ENCODE assay signal across 11 cellular contexts in genomic region chr12:25186788-25187397, GRCh38. TPM values are rescaled to one million over a fixed set of nuclear protein-coding genes. Genes with fewer than 3 reads are reported as not detected.
DNase-seq lines count a peak whose midpoint lies in the region; ATAC-seq and TF ChIP-seq lines count a peak whose summit lies in the region.
"Had no signal": no experiment of that assay in that cellular context is flagged by ENCODE, and none has a peak within 500 bp of the region (broad histone marks: within the 10 kb centered on the region; RNA-seq: fewer than 3 reads in every experiment).

No MANE protein-coding gene starts in this region.

- H3K27me3 ChIP-seq in OCI-LY3 (ENCODE audit: low read depth, low read length) (no peaks in the 10 kb centered on the region), liver (ENCODE audit: control insufficient read depth in 4 of 4, insufficient read depth in 4 of 4, low read length in 3 of 4) (no peaks in the 10 kb centered on the region), lower lobe of right lung (ENCODE audit: low read depth) (no peaks in the 10 kb centered on the region)
- H3K27me3 ChIP-seq: tibial nerve had no signal

- H3K9me3 ChIP-seq in HEK293 (ENCODE audit: control insufficient read depth, insufficient read depth, low read depth, low read length) (no peaks in the 10 kb centered on the region), OCI-LY3 (ENCODE audit: insufficient read depth, low read length) (no peaks in the 10 kb centered on the region), liver (ENCODE audit: control insufficient read depth in 4 of 4, low read length in 3 of 4) (no peaks in the 10 kb centered on the region), lower lobe of right lung (no peaks in the 10 kb centered on the region)
- H3K9me3 ChIP-seq: tibial nerve had no signal

- CTCF ChIA-PET in HEK293 (lab: Yijun Ruan, JAX): interaction anchor here (0.7 kb wide), 1 partner anchor 1541 kb away, joined by 3 read pairs; no protein-coding TSS in a partner anchor

- H3K4me1 ChIP-seq in HEK293 (ENCODE audit: control insufficient read depth, insufficient read depth, low read length) (no peaks in the 10 kb centered on the region), OCI-LY3 (ENCODE audit: low read length) (peaks cover 14% of the 10 kb centered on the region), liver (ENCODE audit: control insufficient read depth in 4 of 4, insufficient read depth in 4 of 4, low read length in 3 of 4) (peaks cover 0 to 3% (median 0%) of the 10 kb centered on the region in 4 donors), lower lobe of right lung (no peaks in the 10 kb centered on the region)
- H3K4me1 ChIP-seq: tibial nerve had no signal

- ATAC-seq in GM18867 (IDR thresholded peaks at IDR 0.05; ENCODE audit: unreplicated experiment) (peak; percentile 90), lower lobe of right lung (no peak)

- peak overlapping the region; percentile 18; the same call in 1 of the 2 replicates for H3K9ac ChIP-seq in OCI-LY3 (ENCODE audit: low read length)
- no peak overlapping the region for H3K9ac ChIP-seq in liver (ENCODE audit: low read depth in 1 of 2, low read length in 2 of 2)
- H3K9ac ChIP-seq: parathyroid adenoma had no signal

- peak overlapping the region; percentile 61 for H2AFZ ChIP-seq in OCI-LY3 (ENCODE audit: low read depth, low read length)
- H2AFZ ChIP-seq: parathyroid adenoma had no signal

- H3K4me2 ChIP-seq in OCI-LY3 (ENCODE audit: low read length): peak overlapping the region; percentile 69

- no peaks in the 10 kb centered on the region for H3K79me2 ChIP-seq in OCI-LY3 (ENCODE audit: low read length)

- H3K27ac ChIP-seq in HEK293 (ENCODE audit: extremely low read depth, low read depth, low read length) (no peak overlapping the region), OCI-LY3 (ENCODE audit: low read length) (no peak overlapping the region), liver (ENCODE audit: low read depth in 1 of 2, low read length in 2 of 2) (no peak overlapping the region), coronary artery (no peak overlapping the region), lower lobe of right lung (no peak overlapping the region)
- H3K27ac ChIP-seq: parathyroid adenoma, tibial nerve had no signal

- intact Hi-C loops in posterior cingulate gyrus (cut with DNase I): no loop called here
- intact Hi-C loops in lower lobe of right lung (cut with DNase I): no loop called here

- no peak overlapping the region for H3K4me3 ChIP-seq in HEK293 (ENCODE audit: low read depth, low read length)
- H3K4me3 ChIP-seq in OCI-LY3 (ENCODE audit: low read length): peak overlapping the region; percentile 64
- H3K4me3 ChIP-seq in liver (ENCODE audit: low read depth in 1 of 3, low read length in 3 of 3): peak overlapping the region in 2 of 3 donors; percentile 27 to 45
- no peak overlapping the region for H3K4me3 ChIP-seq in coronary artery
- H3K4me3 ChIP-seq in lower lobe of right lung: no peak overlapping the region

- WGBS in liver: 52% methylated on average over 3 of the region's 3 CpGs

- H4K20me1 ChIP-seq in OCI-LY3 (ENCODE audit: insufficient read depth, low read length): no peaks in the 10 kb centered on the region

- DNase-seq in coronary artery (ENCODE audit: low spot score) (no peak), posterior cingulate gyrus (no peak), lower lobe of right lung (no peak), SIG-M5 (lab: John Stamatoyannopoulos, UW) (no peak)
- DNase-seq: effector CD4-positive, alpha-beta T cell had no signal

- no peak for TF ChIP-seq RAD21 in liver (IDR thresholded peaks at IDR 0.05)

- TF ChIP-seq CTCF in HEK293 (tag by site-specific recombination; IDR thresholded peaks at IDR 0.05) (no peak), OCI-LY3 (IDR thresholded peaks at IDR 0.05; ENCODE audit: low read depth, low read length) (no peak), liver (IDR thresholded peaks at IDR 0.05; ENCODE audit: low read depth, low read length, missing input control) (no peak), coronary artery (IDR thresholded peaks at IDR 0.05) (no peak), lower lobe of right lung (IDR thresholded peaks at IDR 0.05) (no peak)

- POLR2A ChIA-PET in HEK293 (lab: Yijun Ruan, JAX): no interaction called here

- H3K36me3 ChIP-seq in HEK293 (ENCODE audit: control insufficient read depth in 2 of 2, insufficient read depth in 1 of 2, low read length in 2 of 2) (no peaks in the 10 kb centered on the region), OCI-LY3 (replicated peaks; ENCODE audit: low read depth, low read length) (no peaks in the 10 kb centered on the region), liver (ENCODE audit: control insufficient read depth in 4 of 4, insufficient read depth in 3 of 4, low read depth in 1 of 4, low read length in 3 of 4) (no peaks in the 10 kb centered on the region), lower lobe of right lung (no peaks in the 10 kb centered on the region)
- H3K36me3 ChIP-seq: tibial nerve had no signal

TF ChIP-seq in HEK293, 187 proteins besides CTCF, POLR2A, EP300 and RAD21:
- no peak for TF ChIP-seq ZNF544 (tag by site-specific recombination; IDR thresholded peaks at IDR 0.05)
- TF ChIP-seq ZNF10 (tag by site-specific recombination; IDR thresholded peaks at IDR 0.05): peak; percentile 66; the same call in 1 of the 2 replicates

TF ChIP-seq in liver, 16 proteins besides CTCF, POLR2A, EP300 and RAD21:
- TF ChIP-seq YY1 (IDR thresholded peaks at IDR 0.05) (no peak), SP1 (IDR thresholded peaks at IDR 0.05) (no peak), ZBTB33 (IDR thresholded peaks at IDR 0.05) (no peak), HNF4A (conservative IDR thresholded peaks at IDR 0.05) (no peak), REST (IDR thresholded peaks at IDR 0.05) (no peak), HNF4G (IDR thresholded peaks at IDR 0.05) (no peak), RXRA (IDR thresholded peaks at IDR 0.05) (no peak), FOXA1 (IDR thresholded peaks at IDR 0.05) (no peak), JUND (IDR thresholded peaks at IDR 0.05) (no peak)

RNA-seq across cellular contexts. Expression of gene DNAI7, which starts 8.1 kb away (rescaled TPM):
- total RNA-seq in liver (under 1 TPM in 1 of 2 donors, not detected in 1; 0.17 TPM), lower lobe of right lung (6.7 TPM)
- under 1 TPM; 0.07 to 0.14 TPM for polyA plus RNA-seq in liver

RNA-seq across cellular contexts. Expression of gene ETFRF1, which starts 8.1 kb away (rescaled TPM):
- total RNA-seq in liver (10 to 100 TPM; 25.4 to 65.8 TPM), lower lobe of right lung (24.7 TPM)
- 100 to 1,000 TPM in 1 of 2 donors, 10 to 100 TPM in 1; 22.8 to 141 TPM for polyA plus RNA-seq in liver

Comparison
In these comparisons a context has a peak if more than half of its experiments do, and no peak if none do; other contexts are left out.
1. H3K4me3 ChIP-seq: peak in OCI-LY3 (single experiment) and liver (2 of 3); none in HEK293 (single experiment), coronary artery (single experiment) and lower lobe of right lung (single experiment).